23 cellular contexts compared by ENCODE assay signal in the genomic region with DNA sequence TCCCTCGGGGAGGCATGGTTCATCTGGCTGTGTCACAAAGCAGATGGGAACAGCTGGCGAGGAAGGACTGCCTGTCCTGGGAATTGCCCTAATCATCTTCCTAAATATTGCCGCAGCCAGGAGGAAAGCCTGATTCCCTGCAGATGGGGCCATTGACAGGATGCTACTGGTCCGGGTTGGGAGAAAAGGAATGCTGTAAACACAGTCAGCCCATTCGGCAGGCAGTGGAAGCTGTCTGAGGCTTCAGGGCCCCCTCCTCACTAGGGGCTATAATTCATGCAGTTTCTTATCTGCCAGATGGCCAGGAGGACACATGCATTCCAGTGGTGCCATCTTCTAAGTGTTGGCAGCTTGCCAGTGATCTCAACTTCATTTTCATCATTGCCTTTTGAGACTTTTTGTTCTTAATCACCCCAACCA.
DNase-seq lines count a peak whose midpoint lies in the region; ATAC-seq and TF ChIP-seq lines count a peak whose summit lies in the region.
"Had no signal": no experiment of that assay in that cellular context is flagged by ENCODE, and none has a peak within 500 bp of the region (broad histone marks: within the 10 kb centered on the region; RNA-seq: fewer than 3 reads in every experiment).

No MANE protein-coding gene starts in this region.

- H3F3A ChIP-seq in GM23338 (replicated peaks; ENCODE audit: low read depth) (peaks cover 5% of the 10 kb centered on the region; the same call in 1 of the 2 replicates), neural cell (ENCODE audit: insufficient read depth, low read length, poor library complexity, severe bottlenecking) (peaks cover 8% of the 10 kb centered on the region)

- H3K27me3 Mint-ChIP-seq in GM23338 (ENCODE audit: insufficient read depth, low read depth, poor library complexity), result peaks cover 9% of the 10 kb centered on the region

- H3K4me3 Mint-ChIP-seq in GM23338, result no peak overlapping the region
- H3K4me3 Mint-ChIP-seq: activated CD4-positive, alpha-beta memory T cell treated with anti-CD3 and anti-CD28 coated beads for 36 hours; memory B cell had no signal

- no peak overlapping the region for H3K9ac ChIP-seq in neural cell (ENCODE audit: low read length)

- no peaks in the 10 kb centered on the region for H3K36me3 Mint-ChIP-seq in GM23338 (ENCODE audit: low read depth)
- H3K36me3 Mint-ChIP-seq: activated CD4-positive, alpha-beta memory T cell treated with anti-CD3 and anti-CD28 coated beads for 36 hours; memory B cell had no signal

- H3K79me2 ChIP-seq in GM23338 (replicated peaks; ENCODE audit: insufficient read depth) (no peaks in the 10 kb centered on the region), neural cell (replicated peaks; ENCODE audit: insufficient read depth, low read length) (no peaks in the 10 kb centered on the region)

- H3K36me3 ChIP-seq in GM23338 (ENCODE audit: insufficient read depth) (no peaks in the 10 kb centered on the region), neural cell (ENCODE audit: insufficient read depth, low read length) (no peaks in the 10 kb centered on the region)
- H3K36me3 ChIP-seq: breast epithelium, neutrophil had no signal

- TF ChIP-seq EP300 in neural cell (conservative IDR thresholded peaks at IDR 0.05; ENCODE audit: poor library complexity, severe bottlenecking), result no peak

- no peak overlapping the region for H3K27ac Mint-ChIP-seq in GM23338
- H3K27ac Mint-ChIP-seq: activated CD4-positive, alpha-beta memory T cell treated with anti-CD3 and anti-CD28 coated beads for 36 hours; memory B cell had no signal

- no peak for ATAC-seq in GM23338
- ATAC-seq: psoas muscle had no signal

- H3K27me3 ChIP-seq in GM23338 (ENCODE audit: insufficient read depth), result no peaks in the 10 kb centered on the region
- H3K27me3 ChIP-seq in neural cell (ENCODE audit: insufficient read depth, low read depth, low read length), result no peaks in the 10 kb centered on the region
- H3K27me3 ChIP-seq: breast epithelium, testis had no signal

- H3K4me1 ChIP-seq in GM23338 (ENCODE audit: insufficient read depth), result peaks cover 49% of the 10 kb centered on the region
- H3K4me1 ChIP-seq: breast epithelium, psoas muscle, testis had no signal

- H3K4me1 Mint-ChIP-seq in GM23338, result peaks cover 57% of the 10 kb centered on the region
- H3K4me1 Mint-ChIP-seq: memory B cell had no signal

- TF ChIP-seq CTCF in GM23338 (conservative IDR thresholded peaks at IDR 0.05; ENCODE audit: low read depth in 2 of 2) (no peak), neural cell (IDR thresholded peaks at IDR 0.05; ENCODE audit: poor library complexity, severe bottlenecking) (no peak)

- H2AFZ ChIP-seq in GM23338 (no peak overlapping the region), neural cell (ENCODE audit: low read depth, low read length) (no peak overlapping the region)

- H3K4me3 ChIP-seq in GM23338 (no peak overlapping the region), neural cell (ENCODE audit: low read length) (no peak overlapping the region)
- H3K4me3 ChIP-seq: breast epithelium, psoas muscle, testis had no signal

- H4K20me1 ChIP-seq in GM23338 (replicated peaks; ENCODE audit: insufficient read depth) (no peaks in the 10 kb centered on the region), neural cell (ENCODE audit: insufficient read depth) (no peaks in the 10 kb centered on the region)

- no peak for DNase-seq in GM23338 (ENCODE audit: low spot score)
- DNase-seq in NCI-H2227 treated with DMSO at 0.1 percent for 48 hours (lab: John Stamatoyannopoulos, UW), result peak; percentile 45
- peak; percentile 3 for DNase-seq in amniotic epithelial cell (ENCODE audit: low read depth)
- DNase-seq in SKM-1 treated with dmso at 0.1 percent for 144 hours (lab: John Stamatoyannopoulos, UW; ENCODE audit: unreplicated experiment), result no peak
- no peak for DNase-seq in H4 (ENCODE audit: low spot score)
- DNase-seq in cerebellum (ENCODE audit: low spot score), result no peak
- DNase-seq: activated CD8-positive, alpha-beta memory T cell treated with anti-CD3 and anti-CD28 coated beads, Interleukin-2, amount 50 U/mL, for 48 hours; activated naive CD4-positive, alpha-beta T cell treated with anti-CD3 and anti-CD28 coated beads, Interleukin-2, amount 50 U/mL, for 16 hours; amygdala; effector memory CD4-positive, alpha-beta T cell; foreskin fibroblast; NCI-H1417 treated with DMSO at 0.1 percent for 48 hours; NCI-H526 treated with DMSO at 0.1 percent for 48 hours; psoas muscle; SHP77 treated with DMSO at 0.1 percent for 48 hours; stimulated activated naive CD4-positive, alpha-beta T cell treated with Interleukin-2 at 50 U/mL for 16 hours; testis had no signal

- H3K9me3 Mint-ChIP-seq in GM23338, result no peaks in the 10 kb centered on the region
- H3K9me3 Mint-ChIP-seq: activated CD4-positive, alpha-beta memory T cell treated with anti-CD3 and anti-CD28 coated beads for 36 hours; memory B cell had no signal

- H3K4me2 ChIP-seq in GM23338 (0 out of 2 replicates have a peak overlapping the region, but pooled peaks have one; percentile 45), neural cell (ENCODE audit: low read length) (no peak overlapping the region)

- H3K9me3 ChIP-seq in neural cell (ENCODE audit: low read length), result no peaks in the 10 kb centered on the region
- H3K9me3 ChIP-seq: breast epithelium, neutrophil, psoas muscle, testis had no signal

- H3K27ac ChIP-seq in GM23338 (ENCODE audit: low read depth) (no peak overlapping the region), neural cell (ENCODE audit: low read length) (peak overlapping the region; percentile 14)
- H3K27ac ChIP-seq: C4-2B, neutrophil, psoas muscle, testis had no signal

- H3K9me2 ChIP-seq in GM23338 (ENCODE audit: insufficient read depth) (no peaks in the 10 kb centered on the region), neural cell (ENCODE audit: insufficient read depth, low read length) (no peaks in the 10 kb centered on the region)

- TF ChIP-seq RAD21 in neural cell (conservative IDR thresholded peaks at IDR 0.05), result no peak

TF ChIP-seq in GM23338, 12 proteins besides CTCF, POLR2A, EP300 and RAD21 (continues in another document):
- TF ChIP-seq POLR2AphosphoS5 (IDR thresholded peaks at IDR 0.05; ENCODE audit: low read depth), result no peak

TF ChIP-seq in neural cell, 6 proteins besides CTCF, POLR2A, EP300 and RAD21:
- TF ChIP-seq POLR2AphosphoS5 (IDR thresholded peaks at IDR 0.05) (no peak), TAF1 (IDR thresholded peaks at IDR 0.05; ENCODE audit: low read depth) (no peak), SMC3 (conservative IDR thresholded peaks at IDR 0.05; ENCODE audit: poor library complexity) (no peak), EZH2 (IDR thresholded peaks at IDR 0.05; ENCODE audit: borderline replicate concordance, insufficient read depth, low read length, poor library complexity, severe bottlenecking) (no peak), MXI1 (conservative IDR thresholded peaks at IDR 0.05; ENCODE audit: poor library complexity, severe bottlenecking) (no peak)
- TF ChIP-seq, protein P1, sequence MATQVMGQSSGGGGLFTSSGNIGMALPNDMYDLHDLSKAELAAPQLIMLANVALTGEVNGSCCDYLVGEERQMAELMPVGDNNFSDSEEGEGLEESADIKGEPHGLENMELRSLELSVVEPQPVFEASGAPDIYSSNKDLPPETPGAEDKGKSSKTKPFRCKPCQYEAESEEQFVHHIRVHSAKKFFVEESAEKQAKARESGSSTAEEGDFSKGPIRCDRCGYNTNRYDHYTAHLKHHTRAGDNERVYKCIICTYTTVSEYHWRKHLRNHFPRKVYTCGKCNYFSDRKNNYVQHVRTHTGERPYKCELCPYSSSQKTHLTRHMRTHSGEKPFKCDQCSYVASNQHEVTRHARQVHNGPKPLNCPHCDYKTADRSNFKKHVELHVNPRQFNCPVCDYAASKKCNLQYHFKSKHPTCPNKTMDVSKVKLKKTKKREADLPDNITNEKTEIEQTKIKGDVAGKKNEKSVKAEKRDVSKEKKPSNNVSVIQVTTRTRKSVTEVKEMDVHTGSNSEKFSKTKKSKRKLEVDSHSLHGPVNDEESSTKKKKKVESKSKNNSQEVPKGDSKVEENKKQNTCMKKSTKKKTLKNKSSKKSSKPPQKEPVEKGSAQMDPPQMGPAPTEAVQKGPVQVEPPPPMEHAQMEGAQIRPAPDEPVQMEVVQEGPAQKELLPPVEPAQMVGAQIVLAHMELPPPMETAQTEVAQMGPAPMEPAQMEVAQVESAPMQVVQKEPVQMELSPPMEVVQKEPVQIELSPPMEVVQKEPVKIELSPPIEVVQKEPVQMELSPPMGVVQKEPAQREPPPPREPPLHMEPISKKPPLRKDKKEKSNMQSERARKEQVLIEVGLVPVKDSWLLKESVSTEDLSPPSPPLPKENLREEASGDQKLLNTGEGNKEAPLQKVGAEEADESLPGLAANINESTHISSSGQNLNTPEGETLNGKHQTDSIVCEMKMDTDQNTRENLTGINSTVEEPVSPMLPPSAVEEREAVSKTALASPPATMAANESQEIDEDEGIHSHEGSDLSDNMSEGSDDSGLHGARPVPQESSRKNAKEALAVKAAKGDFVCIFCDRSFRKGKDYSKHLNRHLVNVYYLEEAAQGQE (IDR thresholded peaks at IDR 0.05; ENCODE audit: borderline replicate concordance), result no peak

Comparison
In these comparisons a context has a peak if more than half of its experiments do, and no peak if none do; other contexts are left out.
1. DNase-seq: peak in NCI-H2227 treated with DMSO at 0.1 percent for 48 hours (single experiment) and amniotic epithelial cell (single experiment); none in GM23338 (single experiment), SKM-1 treated with dmso at 0.1 percent for 144 hours (single experiment), H4 (single experiment) and cerebellum (single experiment).